27 cellular contexts compared by ENCODE assay signal in genomic region chrX:106631615-106632014, GRCh38. TPM values are rescaled to one million over a fixed set of nuclear protein-coding genes. Genes with fewer than 3 reads are reported as not detected.
DNase-seq lines count a peak whose midpoint lies in the region; ATAC-seq, FAIRE-seq and TF ChIP-seq lines count a peak whose summit lies in the region.
"Had no signal": no experiment of that assay in that cellular context is flagged by ENCODE, and none has a peak within 500 bp of the region (broad histone marks: within the 10 kb centered on the region; RNA-seq: fewer than 3 reads in every experiment).

No MANE protein-coding gene starts in this region.

- no peak overlapping the region for H3K27ac ChIP-seq in K562 (ENCODE audit: extremely low read depth, low read depth, low read length)
- no peak overlapping the region for H3K27ac ChIP-seq in gastrocnemius medialis
- H3K27ac ChIP-seq: BLaER1 had no signal

- BruUV-seq in K562 (replicated peaks; lab: Mats Ljungman, UMichigan) = no TSS peak

- CTCF ChIA-PET in K562 (lab: Yijun Ruan, JAX; ENCODE audit: low intra/inter-chr PET ratio) = no interaction called here

- no peak for DNase-seq in T-helper 17 cell
- no peak for DNase-seq in K562 (ENCODE audit: extremely low read depth in 1 of 4, low spot score in 3 of 4)
- DNase-seq in gastrocnemius medialis = no peak
- DNase-seq in HUDEP-2 (lab: John Stamatoyannopoulos, UW; ENCODE audit: unreplicated experiment in 76 of 76) = no peak
- DNase-seq in germinal center (ENCODE audit: low spot score) = no peak
- DNase-seq: 8988T; ACHN; BE2C; C1 segment of cervical spinal cord; CD4-positive, alpha-beta memory T cell; CD4-positive, CD25-positive, alpha-beta regulatory T cell; CD8-positive, alpha-beta memory T cell; COR-L47; DMS 273 treated with DMSO at 0.1 percent for 48 hours; DMS153; DMS53; DMS79; DND-41; EL; GDM1 had no signal

- TF ChIP-seq RAD21 in K562 (CRISPR knock-in tag; conservative IDR thresholded peaks at IDR 0.05 in 1 of 2, IDR thresholded peaks at IDR 0.05 in 1 of 2) = no peak

- intact Hi-C loops in K562 (cut with micrococcal nuclease) = no loop called here
- intact Hi-C loops in gastrocnemius medialis (cut with DNase I; ENCODE audit: low total_unique reads) = no loop called here

- TF ChIP-seq POLR2A in K562 (conservative IDR thresholded peaks at IDR 0.05) (no peak), gastrocnemius medialis (IDR thresholded peaks at IDR 0.05) (no peak)

- H3K4me3 Mint-ChIP-seq in T-helper 17 cell = no peak overlapping the region
- H3K4me3 Mint-ChIP-seq: CD14-positive monocyte; CD4-positive, alpha-beta memory T cell; CD4-positive, CD25-positive, alpha-beta regulatory T cell; CD8-positive, alpha-beta memory T cell had no signal

- FAIRE-seq in K562 (lab: Jason Lieb, UNC) = no peak
- FAIRE-seq: A204.1, GM12878, GM12892 had no signal

- H3K9me1 ChIP-seq in K562 (ENCODE audit: control insufficient read depth, insufficient read depth, low read length) = no peaks in the 10 kb centered on the region

- H3K4me3 ChIP-seq in K562 = no peak overlapping the region
- H3K4me3 ChIP-seq in gastrocnemius medialis = no peak overlapping the region
- H3K4me3 ChIP-seq: BLaER1, GM12878 had no signal

- ATAC-seq in T-helper 17 cell = no peak
- no peak for ATAC-seq in K562
- no peak for ATAC-seq in gastrocnemius medialis
- ATAC-seq: GM12878 had no signal

- H3K79me2 ChIP-seq in K562 (ENCODE audit: control insufficient read depth, insufficient read depth, low read length) = no peaks in the 10 kb centered on the region

- H3K9me3 ChIP-seq in T-helper 17 cell (ENCODE audit: control insufficient read depth, low read length, poor library complexity, severe bottlenecking) = no peaks in the 10 kb centered on the region
- H3K9me3 ChIP-seq in K562 (replicated peaks; ENCODE audit: control insufficient read depth, insufficient read depth, low read depth, low read length) = no peaks in the 10 kb centered on the region
- H3K9me3 ChIP-seq in gastrocnemius medialis = no peaks in the 10 kb centered on the region
- H3K9me3 ChIP-seq: BE2C, BLaER1 had no signal

- POLR2A ChIA-PET in K562 (lab: Yijun Ruan, JAX) = no interaction called here

- no peak overlapping the region for H3K9ac ChIP-seq in K562 (ENCODE audit: insufficient read depth in 1 of 2, low read depth in 2 of 2, low read length in 2 of 2)
- H3K9ac ChIP-seq: BLaER1 had no signal

- H3K27me3 Mint-ChIP-seq in T-helper 17 cell = no peaks in the 10 kb centered on the region
- H3K27me3 Mint-ChIP-seq: CD4-positive, alpha-beta memory T cell; CD4-positive, CD25-positive, alpha-beta regulatory T cell had no signal

- no peak overlapping the region for H3K4me2 ChIP-seq in K562 (ENCODE audit: insufficient read depth, low read length)
- H3K4me2 ChIP-seq: BLaER1 had no signal

- TF ChIP-seq CTCF in K562 (IDR thresholded peaks at IDR 0.05 in 2 of 3, conservative IDR thresholded peaks at IDR 0.05 in 1 of 3; ENCODE audit: insufficient read depth in 2 of 3, low read depth in 1 of 3, low read length in 3 of 3) (no peak), gastrocnemius medialis (IDR thresholded peaks at IDR 0.05 in 4 of 5, conservative IDR thresholded peaks at IDR 0.05 in 1 of 5) (no peak)

- H2AFZ ChIP-seq in K562 (ENCODE audit: low read depth, low read length) = no peak overlapping the region

- H3K36me3 Mint-ChIP-seq in T-helper 17 cell (ENCODE audit: low read depth) = no peaks in the 10 kb centered on the region
- H3K36me3 Mint-ChIP-seq: CD14-positive monocyte; CD4-positive, CD25-positive, alpha-beta regulatory T cell had no signal

- no peaks in the 10 kb centered on the region for H3K4me1 ChIP-seq in K562 (replicated peaks in 1 of 2; ENCODE audit: control insufficient read depth in 2 of 2, insufficient read depth in 2 of 2, low read length in 2 of 2)
- no peaks in the 10 kb centered on the region for H3K4me1 ChIP-seq in gastrocnemius medialis
- H3K4me1 ChIP-seq: BE2C, BLaER1 had no signal

- H4K20me1 ChIP-seq in K562 (replicated peaks; ENCODE audit: control insufficient read depth, insufficient read depth, low read length) = no peaks in the 10 kb centered on the region
- H4K20me1 ChIP-seq: BLaER1 had no signal

- H3K27ac Mint-ChIP-seq in T-helper 17 cell = peak overlapping the region; percentile 19
- H3K27ac Mint-ChIP-seq: CD14-positive monocyte; CD4-positive, alpha-beta memory T cell; CD4-positive, CD25-positive, alpha-beta regulatory T cell had no signal

- H3K27me3 ChIP-seq in K562 (ENCODE audit: control insufficient read depth in 2 of 2, insufficient read depth in 2 of 2, low read length in 2 of 2) (no peaks in the 10 kb centered on the region), gastrocnemius medialis (no peaks in the 10 kb centered on the region)
- H3K27me3 ChIP-seq: BE2C had no signal

- TF ChIP-seq EP300 in K562 (IDR thresholded peaks at IDR 0.05; ENCODE audit: low read length) = no peak

- H3K36me3 ChIP-seq in K562 (ENCODE audit: control insufficient read depth, insufficient read depth, low read length) (no peaks in the 10 kb centered on the region), gastrocnemius medialis (no peaks in the 10 kb centered on the region)
- H3K36me3 ChIP-seq: BE2C, BLaER1 had no signal

- H3K4me1 Mint-ChIP-seq in T-helper 17 cell = no peaks in the 10 kb centered on the region
- H3K4me1 Mint-ChIP-seq: CD14-positive monocyte; CD4-positive, alpha-beta memory T cell; CD4-positive, CD25-positive, alpha-beta regulatory T cell; CD8-positive, alpha-beta memory T cell had no signal

- in situ Hi-C loops in K562 (cut with MboI) (no loop called here), gastrocnemius medialis (cut with MboI; ENCODE audit: low sequenced_read_pairs in 4 of 4) (no loop called here)

TF ChIP-seq in K562, 482 proteins besides CTCF, POLR2A, EP300 and RAD21:
- TF ChIP-seq LCOR (CRISPR knock-in tag; IDR thresholded peaks at IDR 0.05) (no peak), JUND (IDR thresholded peaks at IDR 0.05; ENCODE audit: borderline replicate concordance, low read depth, low read length) (no peak), JUND (tag; IDR thresholded peaks at IDR 0.05; ENCODE audit: borderline replicate concordance, low read depth, low read length) (no peak), ZNF512 (tag; IDR thresholded peaks at IDR 0.05) (peak; percentile 77)
TF ChIP-seq in K562: peak in this region for 1.

RNA-seq across cellular contexts. Expression of gene RADX, which starts 19.8 kb away (rescaled TPM):
- 10 to 100 TPM; 13.2 to 30.3 TPM for total RNA-seq in T-helper 17 cell
- 0.32 TPM in 1 of 2 replicates, not detected in the other for total RNA-seq in K562 (2011; cell fraction: chromatin; rRNA removed; ENCODE audit: low replicate concordance)
- not detected in 2 replicates for total RNA-seq in K562 (2011; cell fraction: nucleolus; rRNA removed)
- not detected in 2 replicates for total RNA-seq in K562 (2011; cell fraction: nucleoplasm; rRNA removed)
- 0.04 TPM in 1 of 2 replicates, not detected in the other for total RNA-seq in K562 (2014; rRNA removed)
- total RNA-seq in K562 (2014; rRNA removed; fragmentation: Illumina TruSeq; extraction: Trizol) = 0.07 and 0.16 TPM in 2 replicates
- total RNA-seq in K562 (2015; rRNA removed; fragmentation: Illumina TruSeq; extraction: Trizol) = 0.26 and 0.40 TPM in 2 replicates
- 0.09 and 0.13 TPM in 2 replicates for total RNA-seq in K562 (2021)
- 0.14 TPM in 1 of 2 replicates, not detected in the other for polyA plus RNA-seq in K562 (2011; rRNA removed)
- polyA plus RNA-seq in K562 (2011; cell fraction: cytosol; rRNA removed) = not detected in 2 replicates
- 0.04 TPM in 1 of 2 replicates, not detected in the other for polyA plus RNA-seq in K562 (2011; cell fraction: nucleus; rRNA removed)
- 0.18 and 0.37 TPM in 2 replicates for polyA plus RNA-seq in K562 (2012)
- polyA plus RNA-seq in K562 (2014; fragmentation: Illumina TruSeq; extraction: Trizol) = 0.09 and 0.15 TPM in 2 replicates
- polyA plus RNA-seq in K562 (2014; fragmentation: Nextera tagmentation; extraction: Ambion mirVana) = under 1 TPM; 0.03 to 0.14 TPM
- 0.11 and 0.19 TPM in 2 replicates for polyA plus RNA-seq in K562 (2014; rRNA removed)
- not detected in 2 replicates for polyA minus RNA-seq in K562 (2011; rRNA and poly(A)+ RNA removed)
- not detected in 2 replicates for polyA minus RNA-seq in K562 (2011; cell fraction: cytosol; rRNA and poly(A)+ RNA removed)
- polyA minus RNA-seq in K562 (2011; cell fraction: nucleus; rRNA and poly(A)+ RNA removed) = not detected in 2 replicates
- 1 to 10 TPM in 2 of 4 donors, under 1 TPM in 2; 0.12 to 1.7 (median 0.82) TPM for total RNA-seq in gastrocnemius medialis
- total RNA-seq: A673, Daoy had no signal
- polyA plus RNA-seq: CD14-positive monocyte had no signal

Comparison
In these comparisons a context has a peak if more than half of its experiments do, and no peak if none do; other contexts are left out.
1. RNA of gene RADX, which starts 19.8 kb away (total RNA-seq): 13.2 to 30.3 TPM in T-helper 17 cell; 0.12 to 1.7 TPM in gastrocnemius medialis and 0.04 to 0.40 TPM in K562; every median in the first group is over 4 times any median in the second.